ENCODE assay signal across 8 cellular contexts in genomic region chr6:150006961-150007464, GRCh38. TPM values are rescaled to one million over a fixed set of nuclear protein-coding genes. Genes with fewer than 3 reads are reported as not detected.
DNase-seq lines count a peak whose midpoint lies in the region; ATAC-seq and TF ChIP-seq lines count a peak whose summit lies in the region.

No MANE protein-coding gene starts in this region.

- H3K27me3 ChIP-seq in GM06990 (replicated peaks; ENCODE audit: control insufficient read depth, insufficient read depth, low read length) (no peaks in the 10 kb centered on the region; the same call in 1 of the 2 replicates), upper lobe of right lung (peaks cover 33% of the 10 kb centered on the region)

- DNase-seq in GM06990 (ENCODE audit: extremely low read depth, insufficient read length) = peak; percentile 35
- DNase-seq in HT1080 (ENCODE audit: low read depth) = peak; percentile 25
- DNase-seq in activated CD4-positive, alpha-beta T cell treated with anti-CD3 and anti-CD28 coated beads, Interleukin-2, amount 50 U/mL, for 1 hour = peak; percentile 41
- DNase-seq in head of caudate nucleus = peak in 26 of 42 donors; percentile 13 to 77 (median 38)
- no peak for DNase-seq in upper lobe of right lung
- DNase-seq in NCI-H1436 treated with DMSO at 0.1 percent for 48 hours (lab: John Stamatoyannopoulos, UW) = no peak

- peaks cover 3% of the 10 kb centered on the region for H3K4me1 ChIP-seq in upper lobe of right lung

- no peak overlapping the region for H3K27ac ChIP-seq in upper lobe of right lung

- H3K9me3 ChIP-seq in upper lobe of right lung = no peaks in the 10 kb centered on the region

- TF ChIP-seq CTCF in GM06990 (IDR thresholded peaks at IDR 0.05; ENCODE audit: insufficient read depth, low read length, poor library complexity, severe bottlenecking) = peak; percentile 42
- peak; percentile 50 for TF ChIP-seq CTCF in upper lobe of right lung (IDR thresholded peaks at IDR 0.05)

- H3K36me3 ChIP-seq in GM06990 (ENCODE audit: control insufficient read depth, insufficient read depth, low read length) (no peaks in the 10 kb centered on the region), upper lobe of right lung (no peaks in the 10 kb centered on the region)

- intact Hi-C loops in head of caudate nucleus (cut with DNase I) = no loop called here
- intact Hi-C loops in upper lobe of right lung (cut with DNase I) = no loop called here

- ATAC-seq in upper lobe of right lung = no peak
- ATAC-seq in GM19455 (IDR thresholded peaks at IDR 0.05; ENCODE audit: unreplicated experiment) = no peak
- no peak for ATAC-seq in GM19397 (IDR thresholded peaks at IDR 0.05; ENCODE audit: unreplicated experiment)

- H3K4me3 ChIP-seq in GM06990 (replicated peaks; ENCODE audit: low read depth, low read length) (no peak overlapping the region), upper lobe of right lung (no peak overlapping the region)

RNA-seq across cellular contexts. Expression of gene RAET1L, which starts 18.3 kb away (rescaled TPM):
- total RNA-seq in HT1080 (2014; rRNA removed; shearing (Covaris generic)) = not detected in 2 replicates
- not detected in 2 replicates for polyA plus RNA-seq in HT1080 (2015; cell fraction: cytosol; rRNA removed)
- polyA plus RNA-seq in HT1080 (2015; cell fraction: nucleus; rRNA removed) = 0.86 TPM in 1 of 2 replicates, not detected in the other
- not detected for total RNA-seq in upper lobe of right lung

RNA-seq across cellular contexts. Expression of gene ULBP1, which starts 43.3 kb away (rescaled TPM):
- total RNA-seq in HT1080 (2014; rRNA removed; shearing (Covaris generic)) = not detected in 2 replicates
- 0.05 TPM in 1 of 2 replicates, not detected in the other for polyA plus RNA-seq in HT1080 (2015; cell fraction: cytosol; rRNA removed)
- not detected in 2 replicates for polyA plus RNA-seq in HT1080 (2015; cell fraction: nucleus; rRNA removed)
- total RNA-seq in upper lobe of right lung = 1.2 TPM

Comparison
In these comparisons a context has a peak if more than half of its experiments do, and no peak if none do; other contexts are left out.
1. DNase-seq: peak in GM06990 (single experiment), HT1080 (single experiment), activated CD4-positive, alpha-beta T cell treated with anti-CD3 and anti-CD28 coated beads, Interleukin-2, amount 50 U/mL, for 1 hour (single experiment) and head of caudate nucleus (26 of 42); none in upper lobe of right lung (single experiment) and NCI-H1436 treated with DMSO at 0.1 percent for 48 hours (single experiment).